9 cellular contexts compared by ENCODE assay signal in genomic region chr6:30688569-30688968, GRCh38. TPM values are rescaled to one million over a fixed set of nuclear protein-coding genes. Genes with fewer than 3 reads are reported as not detected.
DNase-seq lines count a peak whose midpoint lies in the region; ATAC-seq and TF ChIP-seq lines count a peak whose summit lies in the region.
"Had no signal": no experiment of that assay in that cellular context is flagged by ENCODE, and none has a peak within 500 bp of the region (broad histone marks: within the 10 kb centered on the region; RNA-seq: fewer than 3 reads in every experiment).

No MANE protein-coding gene starts in this region.

- intact Hi-C loops in tibial artery (cut with DNase I; ENCODE audit: low total_unique reads), result no loop called here

- H3K36me3 ChIP-seq in kidney epithelial cell (ENCODE audit: control insufficient read depth, insufficient read depth, low read length) (peaks cover 1% of the 10 kb centered on the region), tibial artery (no peaks in the 10 kb centered on the region)

- H3K9me3 ChIP-seq in tibial artery, result no peaks in the 10 kb centered on the region

- H3K27me3 Mint-ChIP-seq in activated T-cell treated with anti-CD3 and anti-CD28 coated beads, Interleukin-2, amount 50 U/mL, for 4 hours (ENCODE audit: low read depth), result no peaks in the 10 kb centered on the region
- H3K27me3 Mint-ChIP-seq in activated T-cell treated with anti-CD3 and anti-CD28 coated beads, Interleukin-2, amount 50 U/mL, for 72 hours (ENCODE audit: low read depth), result no peaks in the 10 kb centered on the region

- no peak overlapping the region for H3K27ac Mint-ChIP-seq in activated T-cell treated with anti-CD3 and anti-CD28 coated beads, Interleukin-2, amount 50 U/mL, for 72 hours

- peaks cover 44% of the 10 kb centered on the region for H3K4me1 Mint-ChIP-seq in activated T-cell treated with anti-CD3 and anti-CD28 coated beads, Interleukin-2, amount 50 U/mL, for 4 hours (ENCODE audit: low read depth)
- H3K4me1 Mint-ChIP-seq in activated T-cell treated with anti-CD3 and anti-CD28 coated beads, Interleukin-2, amount 50 U/mL, for 72 hours (ENCODE audit: low read depth), result peaks cover 41% of the 10 kb centered on the region

- H3K27me3 ChIP-seq in kidney epithelial cell (ENCODE audit: control insufficient read depth, insufficient read depth, low read length) (no peaks in the 10 kb centered on the region), tibial artery (no peaks in the 10 kb centered on the region)

- peaks cover 14% of the 10 kb centered on the region for H3K36me3 Mint-ChIP-seq in activated T-cell treated with anti-CD3 and anti-CD28 coated beads, Interleukin-2, amount 50 U/mL, for 4 hours (ENCODE audit: insufficient read depth)
- peaks cover 22 to 26% of the 10 kb centered on the region in 2 donors for H3K36me3 Mint-ChIP-seq in activated T-cell treated with anti-CD3 and anti-CD28 coated beads, Interleukin-2, amount 50 U/mL, for 72 hours (ENCODE audit: insufficient read depth in 2 of 2)

- peak overlapping the region; percentile 85 for H3K4me3 ChIP-seq in kidney epithelial cell (ENCODE audit: low read depth, low read length)
- H3K4me3 ChIP-seq in tibial artery, result peak overlapping the region; percentile 64 to 90

- H3K4me1 ChIP-seq in tibial artery, result peaks cover 0 to 67% (median 39%) of the 10 kb centered on the region in 4 donors

- DNase-seq in activated T-cell treated with anti-CD3 and anti-CD28 coated beads, Interleukin-2, amount 50 U/mL, for 4 hours, result no peak
- DNase-seq in activated T-cell treated with anti-CD3 and anti-CD28 coated beads for 4 hours, result no peak
- no peak for DNase-seq in activated T-cell treated with anti-CD3 and anti-CD28 coated beads, Interleukin-2, amount 50 U/mL, for 72 hours
- no peak for DNase-seq in kidney epithelial cell (ENCODE audit: low read depth)
- peak in 1 of 2 donors; percentile 59 for DNase-seq in tibial artery
- DNase-seq: cortex of kidney had no signal

- no peak for ATAC-seq in activated T-cell treated with anti-CD3 and anti-CD28 coated beads, Interleukin-2, amount 50 U/mL, for 4 hours
- ATAC-seq in activated T-cell treated with anti-CD3 and anti-CD28 coated beads, Interleukin-2, amount 50 U/mL, for 72 hours (replicated peaks in 1 of 2), result no peak
- ATAC-seq in GM19467 (IDR thresholded peaks at IDR 0.05; ENCODE audit: unreplicated experiment), result no peak
- no peak for ATAC-seq in HG02852 (IDR thresholded peaks at IDR 0.05; ENCODE audit: unreplicated experiment)
- ATAC-seq in GM19455 (IDR thresholded peaks at IDR 0.05; ENCODE audit: unreplicated experiment), result no peak

- peak overlapping the region; percentile 94 to 100 for H3K27ac ChIP-seq in tibial artery

- no peaks in the 10 kb centered on the region for H3K9me3 Mint-ChIP-seq in activated T-cell treated with anti-CD3 and anti-CD28 coated beads, Interleukin-2, amount 50 U/mL, for 4 hours
- no peaks in the 10 kb centered on the region for H3K9me3 Mint-ChIP-seq in activated T-cell treated with anti-CD3 and anti-CD28 coated beads, Interleukin-2, amount 50 U/mL, for 72 hours

- peak overlapping the region; percentile 100 for H3K4me3 Mint-ChIP-seq in activated T-cell treated with anti-CD3 and anti-CD28 coated beads, Interleukin-2, amount 50 U/mL, for 4 hours
- H3K4me3 Mint-ChIP-seq in activated T-cell treated with anti-CD3 and anti-CD28 coated beads, Interleukin-2, amount 50 U/mL, for 72 hours, result peak overlapping the region; percentile 96 to 98

- TF ChIP-seq CTCF in kidney epithelial cell (IDR thresholded peaks at IDR 0.05; ENCODE audit: insufficient read depth, low read length, poor library complexity, severe bottlenecking) (no peak), tibial artery (IDR thresholded peaks at IDR 0.05) (no peak)

RNA-seq across cellular contexts. Expression of gene PPP1R18, which starts 2.1 kb away (rescaled TPM):
- 100 to 1,000 TPM; 148 to 176 (median 148) TPM for total RNA-seq in activated T-cell treated with anti-CD3 and anti-CD28 coated beads, Interleukin-2, amount 50 U/mL, for 4 hours
- 100 to 1,000 TPM; 179 to 200 TPM for total RNA-seq in activated T-cell treated with anti-CD3 and anti-CD28 coated beads, Interleukin-2, amount 50 U/mL, for 72 hours
- total RNA-seq in kidney epithelial cell, result 125 and 129 TPM in 2 replicates

RNA-seq across cellular contexts. Expression of gene NRM, which starts 2.2 kb away (rescaled TPM):
- total RNA-seq in activated T-cell treated with anti-CD3 and anti-CD28 coated beads, Interleukin-2, amount 50 U/mL, for 4 hours, result 10 to 100 TPM in 2 of 3 donors, 1 to 10 TPM in 1; 9.7 to 10.5 (median 10.2) TPM
- total RNA-seq in activated T-cell treated with anti-CD3 and anti-CD28 coated beads, Interleukin-2, amount 50 U/mL, for 72 hours, result 10 to 100 TPM; 26.9 to 29.6 TPM
- total RNA-seq in kidney epithelial cell, result 8.9 and 10.4 TPM in 2 replicates

RNA-seq across cellular contexts. Expression of gene DHX16, which starts 15.8 kb away (rescaled TPM):
- 10 to 100 TPM; 54.2 to 57.2 (median 54.8) TPM for total RNA-seq in activated T-cell treated with anti-CD3 and anti-CD28 coated beads, Interleukin-2, amount 50 U/mL, for 4 hours
- 10 to 100 TPM; 39.2 to 43.0 TPM for total RNA-seq in activated T-cell treated with anti-CD3 and anti-CD28 coated beads, Interleukin-2, amount 50 U/mL, for 72 hours
- 34.7 and 39.2 TPM in 2 replicates for total RNA-seq in kidney epithelial cell

RNA-seq across cellular contexts. Expression of gene MDC1, which starts 28.5 kb away (rescaled TPM):
- 10 to 100 TPM; 65.4 to 69.5 (median 65.8) TPM for total RNA-seq in activated T-cell treated with anti-CD3 and anti-CD28 coated beads, Interleukin-2, amount 50 U/mL, for 4 hours
- 100 to 1,000 TPM; 102 to 127 TPM for total RNA-seq in activated T-cell treated with anti-CD3 and anti-CD28 coated beads, Interleukin-2, amount 50 U/mL, for 72 hours
- total RNA-seq in kidney epithelial cell, result 11.4 and 14.7 TPM in 2 replicates

RNA-seq across cellular contexts. Expression of gene TUBB, which starts 31.6 kb away (rescaled TPM):
- total RNA-seq in activated T-cell treated with anti-CD3 and anti-CD28 coated beads, Interleukin-2, amount 50 U/mL, for 4 hours, result 1,000 to 10,000 TPM; 1,153 to 1,485 (median 1,301) TPM
- 100 to 1,000 TPM; 668 to 724 TPM for total RNA-seq in activated T-cell treated with anti-CD3 and anti-CD28 coated beads, Interleukin-2, amount 50 U/mL, for 72 hours
- 808 and 855 TPM in 2 replicates for total RNA-seq in kidney epithelial cell
